Comparison of ENCODE assay signal across 8 cellular contexts in the genomic region with DNA sequence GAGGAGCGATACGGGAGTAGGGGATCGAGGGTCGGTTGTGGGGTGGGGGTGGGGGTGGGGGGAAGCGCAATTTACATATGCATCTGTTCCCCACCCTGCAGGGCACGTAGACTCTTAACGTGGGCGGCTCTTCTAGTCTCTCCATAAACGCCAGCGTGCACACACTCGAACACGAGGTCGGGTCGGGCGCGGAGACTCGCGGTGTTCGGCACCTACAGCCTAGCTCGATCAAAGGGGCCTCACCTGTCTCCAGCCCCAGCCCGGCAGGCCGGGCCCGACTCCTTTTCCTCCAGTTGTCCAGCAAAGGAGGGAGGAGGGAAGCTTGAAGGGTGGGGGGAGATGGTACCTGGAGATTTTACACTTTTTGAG. TPM values are rescaled to one million over a fixed set of nuclear protein-coding genes. Genes with fewer than 3 reads are reported as not detected.
DNase-seq lines count a peak whose midpoint lies in the region; ATAC-seq and TF ChIP-seq lines count a peak whose summit lies in the region.

No MANE protein-coding gene starts in this region.

- peaks cover 0 to 7% of the 10 kb centered on the region in 2 donors for H3K27me3 ChIP-seq in tibial artery

- H3K27ac ChIP-seq in 22Rv1: peak overlapping the region; percentile 88
- peak overlapping the region; percentile 82 to 87 for H3K27ac ChIP-seq in tibial artery

- DNase-seq in GM13976 (ENCODE audit: low spot score): peak; percentile 63
- peak; percentile 30 for DNase-seq in NCI-H446 treated with DMSO at 0.1 percent for 48 hours (lab: John Stamatoyannopoulos, UW)
- DNase-seq in activated CD8-positive, alpha-beta memory T cell treated with anti-CD3 and anti-CD28 coated beads, Interleukin-2, amount 50 U/mL, for 48 hours: peak; percentile 80
- peak; percentile 27 for DNase-seq in naive B cell
- DNase-seq in tibial artery: no peak

- H3K4me1 Mint-ChIP-seq in naive B cell: peaks cover 12 to 32% (median 24%) of the 10 kb centered on the region in 3 donors

- peak overlapping the region; percentile 83 to 99 for H3K4me3 ChIP-seq in tibial artery

- in situ Hi-C loops in GM13976 (cut with MboI; ENCODE audit: low sequenced_read_pairs, unreplicated experiment): no loop called here

- ATAC-seq in HG02885 (IDR thresholded peaks at IDR 0.05; ENCODE audit: poor library complexity, unreplicated experiment) (peak; percentile 53), esophagus mucosa (peak; percentile 65), naive B cell (ENCODE audit: low read depth in 2 of 2) (peak; percentile 39 to 44)

- H3K36me3 Mint-ChIP-seq in naive B cell: no peaks in the 10 kb centered on the region

- H3K9me3 Mint-ChIP-seq in naive B cell: peaks cover 0 to 8% (median 2%) of the 10 kb centered on the region in 7 donors

- TF ChIP-seq CTCF in 22Rv1 (IDR thresholded peaks at IDR 0.05) (no peak), GM13976 (IDR thresholded peaks at IDR 0.05; ENCODE audit: borderline replicate concordance, control extremely low read depth, extremely low read depth, insufficient read depth, missing control alignments) (no peak), tibial artery (IDR thresholded peaks at IDR 0.05) (no peak)

- H3K4me1 ChIP-seq in tibial artery: peaks cover 0 to 22% (median 15%) of the 10 kb centered on the region in 4 donors

- peaks cover 27 to 33% (median 28%) of the 10 kb centered on the region in 3 donors for H3K27me3 Mint-ChIP-seq in naive B cell

- no peaks in the 10 kb centered on the region for H3K9me3 ChIP-seq in tibial artery

- H3K4me3 Mint-ChIP-seq in naive B cell: peak overlapping the region; percentile 91 to 98 (median 94)

- no peaks in the 10 kb centered on the region for H3K36me3 ChIP-seq in tibial artery

- peak overlapping the region; percentile 49 to 99 (median 97) for H3K27ac Mint-ChIP-seq in naive B cell

- intact Hi-C loops in tibial artery (cut with DNase I; ENCODE audit: low total_unique reads): no loop called here

RNA-seq across cellular contexts. Expression of a gene that starts 0.5 kb away (rescaled TPM):
- total RNA-seq in esophagus mucosa: 31.4 TPM
- 10 to 100 TPM; 17.1 to 33.4 (median 25.9) TPM for polyA plus RNA-seq in naive B cell (ENCODE audit: low read depth in 6 of 6)

RNA-seq across cellular contexts. Expression of a gene that starts 17.8 kb away (rescaled TPM):
- total RNA-seq in esophagus mucosa: 7.9 TPM
- polyA plus RNA-seq in naive B cell (ENCODE audit: low read depth in 6 of 6): under 1 TPM in 5 of 6 donors, not detected in 1; 0.12 to 0.97 (median 0.77) TPM

Comparison
In these comparisons a context has a peak if more than half of its experiments do, and no peak if none do; other contexts are left out.
1. DNase-seq: peak in GM13976 (single experiment), NCI-H446 treated with DMSO at 0.1 percent for 48 hours (single experiment), activated CD8-positive, alpha-beta memory T cell treated with anti-CD3 and anti-CD28 coated beads, Interleukin-2, amount 50 U/mL, for 48 hours (single experiment) and naive B cell (single experiment); none in tibial artery (0 of 2).
2. Peak in every context shown above with its lines, with median percentiles within 50 percentile points of each other: ATAC-seq.